Comparison of ENCODE assay signal across 1 cellular context in genomic region chr20:58389324-58389967, GRCh38.
TF ChIP-seq lines count a peak whose summit lies in the region.

No MANE protein-coding gene starts in this region.

TF ChIP-seq in HepG2, 621 proteins besides CTCF, POLR2A, EP300 and RAD21 (continued from another document and continues in another):
- peak; percentile 97 for TF ChIP-seq ZSCAN21 (CRISPR knock-in tag; IDR thresholded peaks at IDR 0.05; ENCODE audit: borderline replicate concordance)
- no peak for TF ChIP-seq TBL1XR1 (IDR thresholded peaks at IDR 0.05; ENCODE audit: borderline replicate concordance, low read length, partially characterized antibody)
- no peak for TF ChIP-seq LCORL (IDR thresholded peaks at IDR 0.05)
- TF ChIP-seq LCORL (CRISPR knock-in tag; IDR thresholded peaks at IDR 0.05) = no peak
- peak; percentile 58; the same call in 1 of the 2 replicates for TF ChIP-seq XBP1 (CRISPR knock-in tag; IDR thresholded peaks at IDR 0.05)
- peak; percentile 36 for TF ChIP-seq ZNF441 (CRISPR knock-in tag; IDR thresholded peaks at IDR 0.05; ENCODE audit: borderline replicate concordance)
- 0 out of 2 replicates have a peak, but pooled peaks have one; percentile 14 for TF ChIP-seq HHEX (CRISPR knock-in tag; IDR thresholded peaks at IDR 0.05)
- TF ChIP-seq NFE2L1 (CRISPR knock-in tag; IDR thresholded peaks at IDR 0.05; ENCODE audit: borderline replicate concordance) = no peak
- TF ChIP-seq SRSF1 (optimal IDR thresholded peaks at IDR 0.05; ENCODE audit: low read depth, low read length) = peak; percentile 72
- no peak for TF ChIP-seq MBD4 (IDR thresholded peaks at IDR 0.05; ENCODE audit: borderline replicate concordance, low read length)
- peak; percentile 79; the same call in 1 of the 2 replicates for TF ChIP-seq ZNF276 (CRISPR knock-in tag; IDR thresholded peaks at IDR 0.05; ENCODE audit: low read depth)
- peak; percentile 44 for TF ChIP-seq ZNF781 (CRISPR knock-in tag; IDR thresholded peaks at IDR 0.05; ENCODE audit: borderline replicate concordance, not compliant biosample characterization)
- TF ChIP-seq FOXA1 (IDR thresholded peaks at IDR 0.05) = no peak
- TF ChIP-seq FOXA1 (CRISPR knock-in tag; IDR thresholded peaks at IDR 0.05) = peak; percentile 40
- TF ChIP-seq IRF1 (CRISPR knock-in tag; IDR thresholded peaks at IDR 0.05; ENCODE audit: low read depth) = no peak
- no peak for TF ChIP-seq EEA1 (CRISPR knock-in tag; IDR thresholded peaks at IDR 0.05; ENCODE audit: borderline replicate concordance)
- TF ChIP-seq ZNF570 (CRISPR knock-in tag; IDR thresholded peaks at IDR 0.05; ENCODE audit: borderline replicate concordance) = no peak
- TF ChIP-seq PPARG (CRISPR knock-in tag; conservative IDR thresholded peaks at IDR 0.05) = no peak
- TF ChIP-seq FOXC1 (CRISPR knock-in tag; IDR thresholded peaks at IDR 0.05; ENCODE audit: borderline replicate concordance) = peak; percentile 93
- TF ChIP-seq ZNF720 (CRISPR knock-in tag; IDR thresholded peaks at IDR 0.05) = no peak
- TF ChIP-seq ZNF136 (CRISPR knock-in tag; IDR thresholded peaks at IDR 0.05; ENCODE audit: low read depth) = no peak
- TF ChIP-seq REXO4 (CRISPR knock-in tag; IDR thresholded peaks at IDR 0.05; ENCODE audit: borderline replicate concordance) = peak; percentile 87; the same call in 1 of the 2 replicates
- TF ChIP-seq MED13 (CRISPR knock-in tag; IDR thresholded peaks at IDR 0.05) = peak; percentile 34; the same call in 1 of the 2 replicates
- TF ChIP-seq TGIF2 (CRISPR knock-in tag; IDR thresholded peaks at IDR 0.05) = peak; percentile 30; the same call in 1 of the 2 replicates
- no peak for TF ChIP-seq PHB2 (IDR thresholded peaks at IDR 0.05; ENCODE audit: partially characterized antibody)
- TF ChIP-seq ZNF839 (CRISPR knock-in tag; IDR thresholded peaks at IDR 0.05; ENCODE audit: borderline replicate concordance) = no peak
- TF ChIP-seq HOXA9 (CRISPR knock-in tag; IDR thresholded peaks at IDR 0.05; ENCODE audit: borderline replicate concordance) = no peak
- peak; percentile 78; the same call in 1 of the 2 replicates for TF ChIP-seq NR0B2 (CRISPR knock-in tag; IDR thresholded peaks at IDR 0.05)
- peak; percentile 70; the same call in 1 of the 2 replicates for TF ChIP-seq ZNF367 (CRISPR knock-in tag; IDR thresholded peaks at IDR 0.05; ENCODE audit: borderline replicate concordance)
- no peak for TF ChIP-seq PHF5A (CRISPR knock-in tag; IDR thresholded peaks at IDR 0.05; ENCODE audit: low read depth, unreplicated experiment)
- TF ChIP-seq THAP11 (CRISPR knock-in tag; IDR thresholded peaks at IDR 0.05) = no peak
- 0 out of 2 replicates have a peak, but pooled peaks have one; percentile 25 for TF ChIP-seq ZNF652 (CRISPR knock-in tag; IDR thresholded peaks at IDR 0.05; ENCODE audit: borderline replicate concordance, low read depth)
- 0 out of 2 replicates have a peak, but pooled peaks have one; percentile 17 for TF ChIP-seq SPEN (CRISPR knock-in tag; IDR thresholded peaks at IDR 0.05; ENCODE audit: low read depth)
- TF ChIP-seq TEF (CRISPR knock-in tag; IDR thresholded peaks at IDR 0.05) = no peak
- peak; percentile 53 for TF ChIP-seq RBM39 (IDR thresholded peaks at IDR 0.05; ENCODE audit: low read depth, low read length, poor library complexity, severe bottlenecking)
- no peak for TF ChIP-seq KLF6 (CRISPR knock-in tag; IDR thresholded peaks at IDR 0.05)
- TF ChIP-seq ZNF7 (CRISPR knock-in tag; IDR thresholded peaks at IDR 0.05) = peak; percentile 46; the same call in 1 of the 2 replicates
- peak; percentile 57; the same call in 1 of the 2 replicates for TF ChIP-seq ZMAT3 (CRISPR knock-in tag; conservative IDR thresholded peaks at IDR 0.05)
- TF ChIP-seq DMAP1 (CRISPR knock-in tag; IDR thresholded peaks at IDR 0.05) = peak; percentile 87; the same call in 1 of the 2 replicates
- TF ChIP-seq SRSF9 (IDR thresholded peaks at IDR 0.05; ENCODE audit: borderline replicate concordance, insufficient read depth, low read depth, low read length, poor library complexity, severe bottlenecking) = no peak
- TF ChIP-seq EZH2 (conservative IDR thresholded peaks at IDR 0.05; ENCODE audit: low read depth, low read length) = no peak
- TF ChIP-seq MXD1 (CRISPR knock-in tag; IDR thresholded peaks at IDR 0.05) = 0 out of 2 replicates have a peak, but pooled peaks have one; percentile 58
- no peak for TF ChIP-seq HNF1A (IDR thresholded peaks at IDR 0.05; ENCODE audit: low read depth)
- peak; percentile 9; the same call in 1 of the 2 replicates for TF ChIP-seq HNF1A (CRISPR knock-in tag; IDR thresholded peaks at IDR 0.05; ENCODE audit: borderline replicate concordance)
- TF ChIP-seq MTF1 (CRISPR knock-in tag; IDR thresholded peaks at IDR 0.05) = 0 out of 2 replicates have a peak, but pooled peaks have one; percentile 21
- peak; percentile 53; the same call in 1 of the 2 replicates for TF ChIP-seq ZNF292 (CRISPR knock-in tag; IDR thresholded peaks at IDR 0.05; ENCODE audit: borderline replicate concordance, low read depth)
- no peak; the same call in none of the 2 replicates for TF ChIP-seq MAZ (IDR thresholded peaks at IDR 0.05; ENCODE audit: borderline replicate concordance, low read depth, low read length)
- peak; percentile 50; the same call in 1 of the 2 replicates for TF ChIP-seq MAZ (CRISPR knock-in tag; IDR thresholded peaks at IDR 0.05; ENCODE audit: low read depth)
- peak; percentile 88 for TF ChIP-seq ZNF431 (CRISPR knock-in tag; IDR thresholded peaks at IDR 0.05; ENCODE audit: borderline replicate concordance, low read depth)
- 0 out of 2 replicates have a peak, but pooled peaks have one; percentile 16 for TF ChIP-seq ZNF160 (CRISPR knock-in tag; IDR thresholded peaks at IDR 0.05)
- TF ChIP-seq ZNF703 (CRISPR knock-in tag; IDR thresholded peaks at IDR 0.05; ENCODE audit: borderline replicate concordance) = no peak; the same call in 1 of the 2 replicates
- TF ChIP-seq SUZ12 (IDR thresholded peaks at IDR 0.05; ENCODE audit: low read depth, low read length) = no peak
- TF ChIP-seq MEIS2 (CRISPR knock-in tag; IDR thresholded peaks at IDR 0.05) = peak; percentile 75; the same call in 1 of the 2 replicates
- peak; percentile 15; the same call in 1 of the 2 replicates for TF ChIP-seq ZNF792 (CRISPR knock-in tag; IDR thresholded peaks at IDR 0.05)
- peak; percentile 91 for TF ChIP-seq SALL2 (CRISPR knock-in tag; IDR thresholded peaks at IDR 0.05)
- peak; percentile 77; the same call in 1 of the 2 replicates for TF ChIP-seq ZBTB7A (CRISPR knock-in tag; IDR thresholded peaks at IDR 0.05)
- 0 out of 2 replicates have a peak, but pooled peaks have one; percentile 30 for TF ChIP-seq TP53 (CRISPR knock-in tag; conservative IDR thresholded peaks at IDR 0.05)
- TF ChIP-seq ELF1 (CRISPR knock-in tag; IDR thresholded peaks at IDR 0.05) = no peak
- TF ChIP-seq SIX4 (CRISPR knock-in tag; IDR thresholded peaks at IDR 0.05) = peak; percentile 9; the same call in 1 of the 2 replicates
- 0 out of 2 replicates have a peak, but pooled peaks have one; percentile 86 for TF ChIP-seq CENPT (CRISPR knock-in tag; IDR thresholded peaks at IDR 0.05; ENCODE audit: low read depth)
- TF ChIP-seq CSRNP1 (CRISPR knock-in tag; IDR thresholded peaks at IDR 0.05) = peak; percentile 56; the same call in 1 of the 2 replicates
- TF ChIP-seq ZNF747 (CRISPR knock-in tag; IDR thresholded peaks at IDR 0.05; ENCODE audit: borderline replicate concordance) = no peak
- no peak for TF ChIP-seq NFYC (CRISPR knock-in tag; IDR thresholded peaks at IDR 0.05)
